Comparison of ENCODE assay signal across 8 cellular contexts in genomic region chr2:55268907-55269611, GRCh38. TPM values are rescaled to one million over a fixed set of nuclear protein-coding genes. Genes with fewer than 3 reads are reported as not detected.
A peak's percentile ranks its signal among the peaks of the same experiment; 100 is the strongest.
DNase-seq lines count a peak whose midpoint lies in the region; ATAC-seq and TF ChIP-seq lines count a peak whose summit lies in the region.

TSS of gene MTIF2 (minus strand) at chr2:55269231. CDS start at chr2:55263858, 5,373 bp downstream.

- H3K27ac ChIP-seq in BLaER1 treated with 17β-estradiol and CSF1 and Interleukin-3, amounts not matched to agents 10 nM and 100 nM: peak within 1 kb of the TSS; percentile 72 to 88 (median 83)
- peak within 1 kb of the TSS; percentile 73 to 95 for H3K27ac ChIP-seq in coronary artery

- no peak for TF ChIP-seq CTCF in coronary artery (IDR thresholded peaks at IDR 0.05)

- H3K9me3 ChIP-seq in BLaER1 treated with 17β-estradiol and CSF1 and Interleukin-3, amounts not matched to agents 10 nM and 100 nM (replicated peaks in 1 of 11): no peaks in the 10 kb centered on the region

- H4K20me1 ChIP-seq in BLaER1 treated with 17β-estradiol and CSF1 and Interleukin-3, amounts not matched to agents 10 nM and 100 nM: no peaks in the 10 kb centered on the region

- DNase-seq in GM19240 (ENCODE audit: insufficient read length, low spot score) (peak; percentile 68), NCI-H526 (lab: John Stamatoyannopoulos, UW) (peak; percentile 91 to 97), coronary artery (ENCODE audit: low spot score) (peak; percentile 97), left colon (peak; percentile 96 to 97)
- DNase-seq in activated CD4-positive, alpha-beta T cell treated with anti-CD3 and anti-CD28 coated beads for 48 hours: peak; percentile 95
- DNase-seq in stimulated activated CD4-positive, alpha-beta T cell treated with anti-CD3 and anti-CD28 coated beads, Interleukin-1b, Interleukin-23, amount 100 ng/mL, for 48 hours: peak; percentile 92

- peak within 1 kb of the TSS; percentile 61 to 79 (median 74) for H3K4me3 ChIP-seq in BLaER1 treated with 17β-estradiol and CSF1 and Interleukin-3, amounts not matched to agents 10 nM and 100 nM
- peak within 1 kb of the TSS; percentile 96 for H3K4me3 ChIP-seq in coronary artery

- H3K4me1 ChIP-seq in BLaER1 treated with 17β-estradiol and CSF1 and Interleukin-3, amounts not matched to agents 10 nM and 100 nM: peaks cover 17 to 23% (median 20%) of the 10 kb centered on the region in 10 experiments

- intact Hi-C loops in left colon (cut with DNase I, micrococcal nuclease): no loop called here

- H3K36me3 ChIP-seq in BLaER1 treated with 17β-estradiol and CSF1 and Interleukin-3, amounts not matched to agents 10 nM and 100 nM: peaks cover 7 to 34% (median 30%) of the 10 kb centered on the region in 11 experiments; a peak in 21 of 22 replicates

- ATAC-seq in HG03460 (IDR thresholded peaks at IDR 0.05; ENCODE audit: unreplicated experiment): peak; percentile 96
- peak; percentile 98 for ATAC-seq in left colon

- H3K4me2 ChIP-seq in BLaER1 treated with 17β-estradiol and CSF1 and Interleukin-3, amounts not matched to agents 10 nM and 100 nM: peak within 1 kb of the TSS; percentile 78 to 97 (median 90)

- H3K27me3 ChIP-seq in BLaER1 treated with 17β-estradiol and CSF1 and Interleukin-3, amounts not matched to agents 10 nM and 100 nM: no peaks in the 10 kb centered on the region

- H3K9ac ChIP-seq in BLaER1 treated with 17β-estradiol and CSF1 and Interleukin-3, amounts not matched to agents 10 nM and 100 nM: peak within 1 kb of the TSS; percentile 82 to 88 (median 85)

RNA-seq across cellular contexts. Expression of gene MTIF2, which starts in this region (rescaled TPM):
- 10 to 100 TPM; 38.9 to 47.1 TPM for total RNA-seq in left colon

Comparison
In these comparisons a context has a peak if more than half of its experiments do, and no peak if none do; other contexts are left out.
1. Peak in every context shown above with its lines: DNase-seq, ATAC-seq, H3K4me3 ChIP-seq and H3K27ac ChIP-seq.